Comparison of ENCODE assay signal across 9 cellular contexts in the genomic region with DNA sequence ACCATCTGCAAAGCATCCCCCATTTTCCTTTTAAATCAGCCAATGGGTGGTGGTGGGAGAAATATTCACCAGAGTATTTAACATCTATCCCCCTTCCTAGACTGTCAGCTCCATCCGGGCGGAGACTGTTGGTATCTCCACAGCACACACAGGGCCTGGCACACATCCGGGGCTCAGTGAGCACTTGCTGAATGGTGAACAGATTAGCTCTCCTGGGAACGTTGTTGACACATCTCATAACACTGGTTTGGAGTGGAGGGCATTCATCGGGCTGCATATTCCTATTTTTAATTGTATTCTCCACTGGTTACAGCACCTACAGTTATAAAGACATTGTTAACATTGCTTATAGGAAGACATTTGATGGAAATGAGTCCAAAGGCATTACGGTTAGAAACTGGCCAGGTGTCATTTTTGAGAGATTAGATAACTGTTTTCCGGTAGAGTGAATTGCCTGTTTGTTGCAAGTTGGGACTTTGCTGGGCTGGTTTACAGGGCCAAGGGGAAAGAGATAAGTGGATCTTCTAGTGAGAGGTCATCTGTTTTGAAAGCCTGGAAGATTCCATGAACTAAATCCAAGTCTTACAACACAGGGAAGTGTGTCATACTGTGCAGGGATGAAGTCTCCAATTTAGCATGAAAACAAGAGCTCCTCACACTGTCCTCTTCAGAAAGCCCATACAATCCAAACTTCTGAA.
DNase-seq lines count a peak whose midpoint lies in the region; ATAC-seq, FAIRE-seq and TF ChIP-seq lines count a peak whose summit lies in the region.
"Had no signal": no experiment of that assay in that cellular context is flagged by ENCODE, and none has a peak within 500 bp of the region (broad histone marks: within the 10 kb centered on the region; RNA-seq: fewer than 3 reads in every experiment).

No MANE protein-coding gene starts in this region.

- TF ChIP-seq CTCF in Peyer's patch (IDR thresholded peaks at IDR 0.05) (no peak), foreskin keratinocyte (conservative IDR thresholded peaks at IDR 0.05) (no peak)

- H3K4me1 ChIP-seq in Peyer's patch = no peaks in the 10 kb centered on the region
- H3K4me1 ChIP-seq in foreskin keratinocyte = peaks cover 55% of the 10 kb centered on the region
- peaks cover 3% of the 10 kb centered on the region for H3K4me1 ChIP-seq in rectal smooth muscle tissue (ENCODE audit: control insufficient read depth, insufficient read depth, low read length)

- TF ChIP-seq POLR2A in Peyer's patch (IDR thresholded peaks at IDR 0.05) = no peak

- no peaks in the 10 kb centered on the region for H3K36me3 ChIP-seq in Peyer's patch
- H3K36me3 ChIP-seq in rectal smooth muscle tissue (ENCODE audit: control insufficient read depth, insufficient read depth, low read length) = no peaks in the 10 kb centered on the region

- ATAC-seq in foreskin keratinocyte = peak; percentile 81

- intact Hi-C loops in posterior cingulate gyrus (cut with DNase I) = no loop called here

- H3K27me3 ChIP-seq in Peyer's patch = no peaks in the 10 kb centered on the region
- no peaks in the 10 kb centered on the region for H3K27me3 ChIP-seq in foreskin keratinocyte
- no peaks in the 10 kb centered on the region for H3K27me3 ChIP-seq in rectal smooth muscle tissue (ENCODE audit: control insufficient read depth, insufficient read depth, low read length)

- H3K9me3 ChIP-seq in Peyer's patch = no peaks in the 10 kb centered on the region

- H3K27ac ChIP-seq in Peyer's patch = peak overlapping the region; percentile 31 to 77 (median 49)
- peak overlapping the region; percentile 73 for H3K27ac ChIP-seq in foreskin keratinocyte
- H3K27ac ChIP-seq in rectal smooth muscle tissue (ENCODE audit: low read depth, low read length) = peak overlapping the region; percentile 13

- DNase-seq in DMS153 (lab: John Stamatoyannopoulos, UW) = peak; percentile 76
- DNase-seq in Peyer's patch = no peak
- peak; percentile 93 to 95 for DNase-seq in foreskin keratinocyte
- no peak for DNase-seq in dedifferentiated amniotic fluid mesenchymal stem cell (ENCODE audit: extremely low spot score)
- no peak for DNase-seq in GM19239 (ENCODE audit: insufficient read length, low spot score)
- no peak for DNase-seq in posterior cingulate gyrus
- DNase-seq in stimulated activated CD4-positive, alpha-beta T cell treated with anti-CD3 and anti-CD28 coated beads, Interleukin-4, amount 100 ng/mL, for 24 hours = no peak
- DNase-seq: activated CD4-positive, alpha-beta T cell treated with anti-CD3 and anti-CD28 coated beads, Interleukin-2, amount 10 ng/mL, durations not matched to agents 7 days and 5 days had no signal

- no peak overlapping the region for H3K9ac ChIP-seq in rectal smooth muscle tissue (ENCODE audit: low read length)

- no peak for FAIRE-seq in GM19239 (lab: Jason Lieb, UNC)

- no peak overlapping the region for H3K4me3 ChIP-seq in Peyer's patch
- H3K4me3 ChIP-seq in rectal smooth muscle tissue (ENCODE audit: low read length) = no peak overlapping the region

Comparison
In these comparisons a context has a peak if more than half of its experiments do, and no peak if none do; other contexts are left out.
1. DNase-seq: peak in DMS153 (single experiment) and foreskin keratinocyte (2 of 2); none in Peyer's patch (0 of 3), dedifferentiated amniotic fluid mesenchymal stem cell (single experiment), GM19239 (single experiment), posterior cingulate gyrus (0 of 10) and stimulated activated CD4-positive, alpha-beta T cell treated with anti-CD3 and anti-CD28 coated beads, Interleukin-4, amount 100 ng/mL, for 24 hours (single experiment).
2. H3K27ac ChIP-seq: peak in every context shown above with its lines; median percentile 73 in foreskin keratinocyte; 49 in Peyer's patch; 13 in rectal smooth muscle tissue.